In genomic region chr11:57513911-57514537, GRCh38 we compare ENCODE assay signal across 8 cellular contexts. TPM values are rescaled to one million over a fixed set of nuclear protein-coding genes. Genes with fewer than 3 reads are reported as not detected.
A peak's percentile ranks its signal among the peaks of the same experiment; 100 is the strongest.
DNase-seq lines count a peak whose midpoint lies in the region; ATAC-seq and TF ChIP-seq lines count a peak whose summit lies in the region.

No MANE protein-coding gene starts in this region.

- no peak for TF ChIP-seq CTCF in astrocyte of the spinal cord (IDR thresholded peaks at IDR 0.05; ENCODE audit: low read depth, low read length)

- no peaks in the 10 kb centered on the region for H3K36me3 Mint-ChIP-seq in immature natural killer cell

- H3K27me3 Mint-ChIP-seq in immature natural killer cell (ENCODE audit: low read depth in 3 of 3), result peaks cover 0 to 10% (median 7%) of the 10 kb centered on the region in 3 donors

- H3K4me3 ChIP-seq in astrocyte of the spinal cord (ENCODE audit: low read depth, low read length), result peak overlapping the region; percentile 71

- in situ Hi-C loops in astrocyte of the spinal cord (cut with HindIII; ENCODE audit: low sequenced_read_pairs), result no loop called here

- no peaks in the 10 kb centered on the region for H3K9me3 Mint-ChIP-seq in immature natural killer cell

- peak overlapping the region; percentile 36 to 81 (median 64) for H3K27ac Mint-ChIP-seq in immature natural killer cell

- DNase-seq in NCI-H446 (lab: John Stamatoyannopoulos, UW), result peak; percentile 20 to 53
- DNase-seq in NCI-H446 treated with DMSO at 0.1 percent for 48 hours (lab: John Stamatoyannopoulos, UW), result no peak
- DNase-seq in astrocyte of the spinal cord (ENCODE audit: low read depth, low spot score), result peak; percentile 22
- DNase-seq in immature natural killer cell, result peak in 2 of 3 donors; percentile 14 to 18
- DNase-seq in stimulated activated CD4-positive, alpha-beta T cell treated with anti-CD3 and anti-CD28 coated beads, Interleukin-15, amount 100 ng/mL, for 24 hours, result peak; percentile 61
- no peak for DNase-seq in T1000 (lab: John Stamatoyannopoulos, UW)

- peaks cover 22 to 23% of the 10 kb centered on the region in 2 donors for H3K4me1 Mint-ChIP-seq in immature natural killer cell

- peak overlapping the region; percentile 95 to 98 (median 97) for H3K4me3 Mint-ChIP-seq in immature natural killer cell

- peak; percentile 33 for ATAC-seq in HG03045 (IDR thresholded peaks at IDR 0.05; ENCODE audit: unreplicated experiment)

TF ChIP-seq in PFSK-1, 5 proteins besides CTCF, POLR2A, EP300 and RAD21:
- TF ChIP-seq REST (IDR thresholded peaks at IDR 0.05; ENCODE audit: insufficient read depth in 1 of 2, low read depth in 2 of 2, low read length in 2 of 2) (no peak), FOXP2 (optimal IDR thresholded peaks at IDR 0.05; ENCODE audit: borderline replicate concordance, extremely low read depth, extremely low read length, insufficient read depth) (peak; percentile 11), POLR2AphosphoS5 (IDR thresholded peaks at IDR 0.05; ENCODE audit: low read depth, low read length) (no peak), TAF1 (IDR thresholded peaks at IDR 0.05; ENCODE audit: borderline replicate concordance, insufficient read depth, low read length) (no peak)

RNA-seq across cellular contexts. Expression of gene SLC43A1, which starts 1.5 kb away (rescaled TPM):
- 94.1 TPM for polyA plus RNA-seq in PFSK-1 (2012; ENCODE audit: insufficient read length, low read depth)
- polyA plus RNA-seq in immature natural killer cell, result 10 to 100 TPM; 15.8 to 20.3 (median 17.5) TPM

RNA-seq across cellular contexts. Expression of gene TIMM10, which starts 16.5 kb away (rescaled TPM):
- 112 TPM for polyA plus RNA-seq in PFSK-1 (2012; ENCODE audit: insufficient read length, low read depth)
- 100 to 1,000 TPM in 1 of 3 donors, 10 to 100 TPM in 2; 52.9 to 101 (median 55.7) TPM for polyA plus RNA-seq in immature natural killer cell

RNA-seq across cellular contexts. Expression of gene SMTNL1, which starts 23.4 kb away (rescaled TPM):
- not detected for polyA plus RNA-seq in PFSK-1 (2012; ENCODE audit: insufficient read length, low read depth)
- under 1 TPM in 2 of 3 donors, not detected in 1; 0.12 to 0.47 TPM for polyA plus RNA-seq in immature natural killer cell

RNA-seq across cellular contexts. Expression of gene UBE2L6, which starts 53.4 kb away (rescaled TPM):
- 33.3 TPM for polyA plus RNA-seq in PFSK-1 (2012; ENCODE audit: insufficient read length, low read depth)
- 100 to 1,000 TPM; 310 to 706 (median 354) TPM for polyA plus RNA-seq in immature natural killer cell

RNA-seq across cellular contexts. Expression of gene RTN4RL2, which starts 53.7 kb away (rescaled TPM):
- polyA plus RNA-seq in PFSK-1 (2012; ENCODE audit: insufficient read length, low read depth), result 44.2 TPM
- polyA plus RNA-seq in immature natural killer cell, result under 1 TPM; 0.38 to 0.71 (median 0.68) TPM

Comparison
In these comparisons a context has a peak if more than half of its experiments do, and no peak if none do; other contexts are left out.
1. DNase-seq: peak in NCI-H446 (2 of 2), astrocyte of the spinal cord (single experiment), immature natural killer cell (2 of 3) and stimulated activated CD4-positive, alpha-beta T cell treated with anti-CD3 and anti-CD28 coated beads, Interleukin-15, amount 100 ng/mL, for 24 hours (single experiment); none in NCI-H446 treated with DMSO at 0.1 percent for 48 hours (single experiment) and T1000 (single experiment).